Comparison of ENCODE assay signal across 8 cellular contexts in the genomic region with DNA sequence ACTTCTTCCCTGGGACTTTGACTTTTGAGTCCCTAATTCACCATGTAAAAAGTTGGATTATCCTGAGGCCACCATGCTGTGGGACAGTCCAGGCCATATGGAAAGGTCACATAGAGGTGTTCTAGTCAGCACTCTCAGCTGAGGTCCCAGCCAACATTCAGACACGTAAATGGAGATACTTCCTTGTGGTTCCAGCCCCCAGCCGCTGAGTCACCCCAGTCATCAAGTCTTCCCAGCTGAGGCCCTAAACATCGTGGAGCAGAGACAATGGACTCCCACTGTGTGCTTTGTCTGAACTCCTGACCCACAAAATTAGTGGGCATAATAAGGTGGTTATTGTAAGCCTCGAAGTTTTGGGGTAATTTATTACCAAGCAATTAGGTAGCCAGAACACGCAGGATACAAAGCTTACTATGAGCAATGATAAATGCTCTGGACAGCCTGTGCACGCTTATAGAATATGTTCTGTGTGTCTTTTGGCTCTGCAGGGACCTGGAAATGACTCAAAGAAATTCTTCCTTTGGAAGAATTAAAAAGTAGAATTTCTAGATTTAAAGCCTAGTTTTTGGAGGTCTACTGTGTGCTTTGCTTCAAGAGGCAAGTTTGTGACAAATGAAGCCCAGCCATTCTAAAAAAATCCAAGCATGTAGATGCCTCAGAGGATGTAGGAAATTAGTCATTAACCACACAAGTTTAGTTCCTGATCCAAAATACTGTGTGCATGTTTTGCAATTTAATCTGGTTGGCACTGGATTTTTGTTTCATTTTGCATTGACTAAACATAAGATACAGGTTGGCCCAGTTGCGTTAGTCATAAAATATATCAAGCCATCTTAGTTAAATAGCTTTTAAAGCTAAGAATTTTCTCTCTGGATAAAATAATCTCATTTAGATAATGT. TPM values are rescaled to one million over a fixed set of nuclear protein-coding genes. Genes with fewer than 3 reads are reported as not detected.
A peak's percentile ranks its signal among the peaks of the same experiment; 100 is the strongest.
DNase-seq lines count a peak whose midpoint lies in the region; ATAC-seq and TF ChIP-seq lines count a peak whose summit lies in the region.

No MANE protein-coding gene starts in this region.

- H3K36me3 Mint-ChIP-seq in activated T-cell treated with anti-CD3 and anti-CD28 coated beads, Interleukin-2, amount 50 U/mL, for 4 hours (ENCODE audit: insufficient read depth) = no peaks in the 10 kb centered on the region

- H3K36me3 ChIP-seq in aorta (ENCODE audit: control insufficient read depth in 1 of 2, insufficient read depth in 2 of 2, low read length in 1 of 2) (no peaks in the 10 kb centered on the region), sigmoid colon (no peaks in the 10 kb centered on the region)

- H3K4me3 ChIP-seq in aorta (ENCODE audit: low read length in 2 of 2) (no peak overlapping the region), sigmoid colon (no peak overlapping the region)

- H3K9me3 ChIP-seq in aorta (ENCODE audit: control insufficient read depth, low read length) = no peaks in the 10 kb centered on the region
- no peaks in the 10 kb centered on the region for H3K9me3 ChIP-seq in sigmoid colon

- DNase-seq in A172 (ENCODE audit: low spot score) (peak; percentile 90), LoVo (ENCODE audit: low spot score) (peak; percentile 50), iris pigment epithelial cell (ENCODE audit: low read depth) (peak; percentile 92), aorta (peak in 1 of 2 donors; percentile 59), NCI-H2107 (lab: John Stamatoyannopoulos, UW) (no peak), sigmoid colon (no peak)
- no peak for DNase-seq in activated T-cell treated with anti-CD3 and anti-CD28 coated beads, Interleukin-2, amount 50 U/mL, for 4 hours

- no peak for TF ChIP-seq POLR2A in sigmoid colon (IDR thresholded peaks at IDR 0.05)

- no peaks in the 10 kb centered on the region for H3K9me3 Mint-ChIP-seq in activated T-cell treated with anti-CD3 and anti-CD28 coated beads, Interleukin-2, amount 50 U/mL, for 4 hours

- H3K27me3 ChIP-seq in aorta (ENCODE audit: control insufficient read depth in 1 of 2, insufficient read depth in 2 of 2, low read length in 1 of 2) (no peaks in the 10 kb centered on the region), sigmoid colon (no peaks in the 10 kb centered on the region)

- TF ChIP-seq CTCF in sigmoid colon (IDR thresholded peaks at IDR 0.05) = no peak

- no peak overlapping the region for H3K4me3 Mint-ChIP-seq in activated T-cell treated with anti-CD3 and anti-CD28 coated beads, Interleukin-2, amount 50 U/mL, for 4 hours

- peaks cover 14% of the 10 kb centered on the region for H3K4me1 Mint-ChIP-seq in activated T-cell treated with anti-CD3 and anti-CD28 coated beads, Interleukin-2, amount 50 U/mL, for 4 hours (ENCODE audit: low read depth)

- 13 to 31% methylated on average over 7 of the region's 7 CpGs for WGBS in aorta, 2 donors
- 31 to 46% methylated on average over 7 of the region's 7 CpGs for WGBS in sigmoid colon, 2 donors

- H3K27ac ChIP-seq in aorta (ENCODE audit: low read depth in 1 of 2, low read length in 2 of 2) = peak overlapping the region; percentile 40 to 60
- H3K27ac ChIP-seq in sigmoid colon = no peak overlapping the region

- H3K4me1 ChIP-seq in aorta (ENCODE audit: control insufficient read depth in 1 of 2, insufficient read depth in 2 of 2, low read length in 2 of 2) = no peaks in the 10 kb centered on the region
- peaks cover 0 to 2% (median 0%) of the 10 kb centered on the region in 4 donors for H3K4me1 ChIP-seq in sigmoid colon

- H3K27me3 Mint-ChIP-seq in activated T-cell treated with anti-CD3 and anti-CD28 coated beads, Interleukin-2, amount 50 U/mL, for 4 hours (ENCODE audit: low read depth) = no peaks in the 10 kb centered on the region

- TF ChIP-seq EP300 in sigmoid colon (IDR thresholded peaks at IDR 0.05) = no peak

- ATAC-seq in GM18502 (IDR thresholded peaks at IDR 0.05; ENCODE audit: poor library complexity, unreplicated experiment) (peak; percentile 74), aorta (ENCODE audit: low FRiP score) (no peak)
- ATAC-seq in activated T-cell treated with anti-CD3 and anti-CD28 coated beads, Interleukin-2, amount 50 U/mL, for 4 hours = peak; percentile 79 to 82

- intact Hi-C loops in aorta (cut with DNase I) = loop anchor here in 1 of 2 donors (2.0 kb wide), 1 partner anchor 33 kb away; a partner anchor contains a TSS
- intact Hi-C loops in sigmoid colon (cut with DNase I) = loop anchor here (5.0 kb wide), 1 partner anchor 35 kb away; a partner anchor contains a TSS

RNA-seq across cellular contexts. Expression of a gene that starts 33.3 kb away (rescaled TPM):
- 9.7 and 11.3 TPM in 2 replicates for total RNA-seq in A172 (2014; rRNA removed; shearing (Covaris generic))
- 10 to 100 TPM; 10.4 to 21.0 (median 16.0) TPM for total RNA-seq in activated T-cell treated with anti-CD3 and anti-CD28 coated beads, Interleukin-2, amount 50 U/mL, for 4 hours
- total RNA-seq in aorta = 1 to 10 TPM; 2.5 to 3.0 TPM
- under 1 TPM; 0.33 to 0.38 TPM for polyA plus RNA-seq in aorta
- 1 to 10 TPM; 1.8 to 8.8 (median 3.0) TPM for total RNA-seq in sigmoid colon
- polyA plus RNA-seq in sigmoid colon = 1 to 10 TPM in 1 of 3 donors, under 1 TPM in 2; under 0.01 to 4.0 (median 0.23) TPM

RNA-seq across cellular contexts. Expression of a gene that starts 44.7 kb away (rescaled TPM):
- 29.2 and 33.7 TPM in 2 replicates for total RNA-seq in A172 (2014; rRNA removed; shearing (Covaris generic))
- 1 to 10 TPM; 4.7 to 5.5 (median 4.9) TPM for total RNA-seq in activated T-cell treated with anti-CD3 and anti-CD28 coated beads, Interleukin-2, amount 50 U/mL, for 4 hours
- 10 to 100 TPM in 1 of 2 donors, 1 to 10 TPM in 1; 9.3 to 11.0 TPM for total RNA-seq in aorta
- 10 to 100 TPM in 1 of 2 donors, 1 to 10 TPM in 1; 7.0 to 10.8 TPM for polyA plus RNA-seq in aorta
- 10 to 100 TPM in 2 of 4 donors, 1 to 10 TPM in 2; 8.0 to 11.9 (median 9.8) TPM for total RNA-seq in sigmoid colon
- polyA plus RNA-seq in sigmoid colon = 10 to 100 TPM in 2 of 3 donors, 1 to 10 TPM in 1; 8.7 to 20.1 (median 10.2) TPM

Comparison
In these comparisons a context has a peak if more than half of its experiments do, and no peak if none do; other contexts are left out.
1. DNase-seq: peak in A172 (single experiment), LoVo (single experiment) and iris pigment epithelial cell (single experiment); none in activated T-cell treated with anti-CD3 and anti-CD28 coated beads, Interleukin-2, amount 50 U/mL, for 4 hours (single experiment), NCI-H2107 (single experiment) and sigmoid colon (single experiment).
2. H3K27ac ChIP-seq: peak in aorta (2 of 2); none in sigmoid colon (0 of 4).